In the genomic region with DNA sequence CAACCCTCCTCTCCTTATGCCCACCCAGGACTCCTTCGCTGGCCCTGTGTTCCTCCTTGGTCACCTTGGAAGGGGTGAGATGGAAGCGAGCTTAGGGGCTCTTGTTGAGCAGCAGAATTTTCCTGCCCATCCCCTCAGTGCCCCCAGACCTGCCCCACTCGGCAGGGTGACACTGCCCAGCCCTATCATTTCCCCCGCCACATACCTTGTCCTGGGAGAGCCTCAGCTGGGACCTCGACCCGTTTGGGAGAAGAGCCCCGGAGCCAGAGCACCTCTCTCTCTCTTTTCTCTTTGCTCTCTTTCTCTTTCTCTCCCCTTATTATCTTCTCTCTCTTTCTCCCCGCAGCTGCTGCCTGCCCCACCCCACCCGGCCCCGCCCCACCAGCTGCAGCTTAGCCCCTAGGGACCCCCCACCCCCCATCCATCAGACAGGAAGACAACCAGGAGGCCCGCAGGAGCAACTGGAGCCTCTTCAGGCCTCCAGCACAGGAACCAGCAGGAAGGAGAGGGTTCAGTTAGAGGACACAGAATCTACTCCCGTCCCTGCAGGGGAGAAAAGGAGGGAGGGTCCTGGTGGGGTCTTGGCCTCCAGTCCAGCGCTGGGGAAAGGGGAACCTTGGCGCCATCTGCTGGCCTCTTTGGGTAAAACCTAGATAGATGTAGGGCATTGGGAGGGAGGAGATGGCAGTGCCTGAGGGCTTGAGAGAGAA, we compare ENCODE assay signal across 8 cellular contexts. TPM values are rescaled to one million over a fixed set of nuclear protein-coding genes. Genes with fewer than 3 reads are reported as not detected.
DNase-seq lines count a peak whose midpoint lies in the region; ATAC-seq lines count a peak whose summit lies in the region.

No MANE protein-coding gene starts in this region.

- intact Hi-C loops in left colon (cut with DNase I, micrococcal nuclease), result no loop called here

- DNase-seq in activated gamma-delta T cell treated with Interleukin-2 at 50 U/mL for 16 hours, result peak; percentile 68
- DNase-seq in activated gamma-delta T cell (lab: John Stamatoyannopoulos, UW), result no peak
- DNase-seq in NCI-H2171 (lab: John Stamatoyannopoulos, UW), result peak; percentile 88
- DNase-seq in activated CD4-positive, CD25-positive, alpha-beta regulatory T cell (lab: John Stamatoyannopoulos, UW), result peak; percentile 38 to 67 (median 48)
- peak; percentile 42 for DNase-seq in central memory CD4-positive, alpha-beta T cell
- DNase-seq in left colon, result peak in 1 of 2 donors; percentile 80
- peak; percentile 71 for DNase-seq in stimulated activated CD4-positive, alpha-beta T cell treated with anti-CD3 and anti-CD28 coated beads, Interleukin-4, amount 100 ng/mL, for 1 hour

- peak; percentile 59 for ATAC-seq in left colon
- ATAC-seq in GM21717 (IDR thresholded peaks at IDR 0.05; ENCODE audit: unreplicated experiment), result no peak

RNA-seq across cellular contexts. Expression of gene FNDC5, which starts 1.6 kb away (rescaled TPM):
- under 1 TPM; 0.22 to 0.85 TPM for total RNA-seq in left colon

RNA-seq across cellular contexts. Expression of gene HPCA, which starts 13.9 kb away (rescaled TPM):
- total RNA-seq in left colon, result 1 to 10 TPM; 1.5 to 1.9 TPM

RNA-seq across cellular contexts. Expression of gene TMEM54, which starts 28.8 kb away (rescaled TPM):
- total RNA-seq in left colon, result 100 to 1,000 TPM; 739 to 855 TPM

RNA-seq across cellular contexts. Expression of gene S100PBP, which starts 54.9 kb away (rescaled TPM):
- 10 to 100 TPM; 29.1 to 29.5 TPM for total RNA-seq in left colon

RNA-seq across cellular contexts. Expression of gene YARS1, which starts 55.2 kb away (rescaled TPM):
- total RNA-seq in left colon, result 10 to 100 TPM; 41.7 to 88.3 TPM
